23 cellular contexts compared by ENCODE assay signal in the genomic region with DNA sequence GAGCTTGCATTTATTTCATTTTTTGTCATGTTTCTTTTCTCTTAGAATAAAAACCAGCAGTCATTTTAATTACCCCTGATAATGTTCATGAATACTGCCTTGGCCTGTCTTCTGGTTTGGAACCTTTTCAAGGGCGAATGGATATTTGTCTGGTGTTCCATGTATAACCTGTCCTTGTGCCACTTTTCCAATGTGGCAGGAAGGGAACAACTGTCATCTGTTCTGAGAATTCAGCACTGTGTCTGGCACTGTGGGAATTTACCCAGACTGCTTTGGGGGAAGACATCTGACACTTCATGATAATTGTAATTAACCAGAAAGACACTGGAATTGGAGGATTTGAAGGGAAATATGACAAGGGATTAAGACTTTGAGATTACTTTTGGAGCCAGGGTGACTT.
"Had no signal": no experiment of that assay in that cellular context is flagged by ENCODE, and none has a peak within 500 bp of the region (broad histone marks: within the 10 kb centered on the region; RNA-seq: fewer than 3 reads in every experiment).

No MANE protein-coding gene starts in this region.

- H3K36me3 ChIP-seq: esophagus squamous epithelium, gastroesophageal sphincter, right lobe of liver, tibial artery, upper lobe of left lung, uterus had no signal

- H3K4me3 ChIP-seq: esophagus squamous epithelium, gastroesophageal sphincter, mucosa of descending colon, right lobe of liver, tibial artery, upper lobe of left lung, uterus had no signal

- H3K27me3 Mint-ChIP-seq: dendritic cell treated with granulocyte-macrophage colony-stimulating factor and Interleukin-4, amounts not matched to agents 40 ng/mL and 50 ng/mL, for 4 days; progenitor cell of endocrine pancreas; stimulated activated memory B cell treated with anti-CD40 and anti-IgM and Interleukin-4, amounts not matched to agents 10 μg/mL and 1 μg/mL and 100 μg/mL, for 72 hours had no signal

- FAIRE-seq: colon had no signal

- H3K27me3 ChIP-seq: esophagus squamous epithelium, gastroesophageal sphincter, right lobe of liver, tibial artery, upper lobe of left lung, uterus had no signal

- H3K9me3 Mint-ChIP-seq: dendritic cell treated with granulocyte-macrophage colony-stimulating factor and Interleukin-4, amounts not matched to agents 40 ng/mL and 50 ng/mL, for 4 days; effector memory CD8-positive, alpha-beta T cell; natural killer cell; neural crest cell; stimulated activated memory B cell treated with anti-CD40 and anti-IgM and Interleukin-4, amounts not matched to agents 10 μg/mL and 1 μg/mL and 100 μg/mL, for 72 hours; stimulated activated naive CD8-positive, alpha-beta T cell treated with anti-CD3 and anti-CD28 coated beads, Interleukin-15, Interleukin-2, amounts not matched to agents 100 ng/mL and 50 ng/mL, for 24 hours had no signal

- H3K9me3 ChIP-seq: esophagus squamous epithelium, gastroesophageal sphincter, mucosa of descending colon, right lobe of liver, tibial artery, upper lobe of left lung, uterus had no signal

- H3K27ac ChIP-seq: esophagus squamous epithelium, gastroesophageal sphincter, right lobe of liver, tibial artery, upper lobe of left lung, uterus had no signal

- H3K36me3 Mint-ChIP-seq: natural killer cell; stimulated activated memory B cell treated with anti-CD40 and anti-IgM and Interleukin-4, amounts not matched to agents 10 μg/mL and 1 μg/mL and 100 μg/mL, for 72 hours had no signal

- DNase-seq: effector memory CD8-positive, alpha-beta T cell; esophagus squamous epithelium; foreskin fibroblast; glutamatergic neuron; kidney; left colon; mammary epithelial cell; mucosa of descending colon; natural killer cell; right lobe of liver; stimulated activated CD4-positive, alpha-beta T cell treated with anti-CD3 and anti-CD28 coated beads, Interleukin-15, amount 100 ng/mL, for 24 hours; stimulated activated CD4-positive, alpha-beta T cell treated with anti-CD3 and anti-CD28 coated beads, Interleukin-1b, Interleukin-23, amount 100 ng/mL, for 48 hours; stimulated activated CD4-positive, alpha-beta T cell treated with anti-CD3 and anti-CD28 coated beads, Interleukin-4, amount 100 ng/mL, for 24 hours; tibial artery; upper lobe of left lung; uterus had no signal

- H3K4me3 Mint-ChIP-seq: dendritic cell treated with granulocyte-macrophage colony-stimulating factor and Interleukin-4, amounts not matched to agents 40 ng/mL and 50 ng/mL, for 4 days; effector memory CD8-positive, alpha-beta T cell; natural killer cell; neural crest cell; stimulated activated memory B cell treated with anti-CD40 and anti-IgM and Interleukin-4, amounts not matched to agents 10 μg/mL and 1 μg/mL and 100 μg/mL, for 72 hours; stimulated activated naive CD8-positive, alpha-beta T cell treated with anti-CD3 and anti-CD28 coated beads, Interleukin-15, Interleukin-2, amounts not matched to agents 100 ng/mL and 50 ng/mL, for 24 hours had no signal

- ATAC-seq: effector memory CD8-positive, alpha-beta T cell; gastroesophageal sphincter; mucosa of descending colon; natural killer cell; stimulated activated memory B cell treated with anti-CD40 and anti-IgM and Interleukin-4, amounts not matched to agents 10 μg/mL and 1 μg/mL and 100 μg/mL, for 72 hours had no signal

- H3K27ac Mint-ChIP-seq: dendritic cell treated with granulocyte-macrophage colony-stimulating factor and Interleukin-4, amounts not matched to agents 40 ng/mL and 50 ng/mL, for 4 days; effector memory CD8-positive, alpha-beta T cell; natural killer cell; progenitor cell of endocrine pancreas; stimulated activated memory B cell treated with anti-CD40 and anti-IgM and Interleukin-4, amounts not matched to agents 10 μg/mL and 1 μg/mL and 100 μg/mL, for 72 hours; stimulated activated naive CD8-positive, alpha-beta T cell treated with anti-CD3 and anti-CD28 coated beads, Interleukin-15, Interleukin-2, amounts not matched to agents 100 ng/mL and 50 ng/mL, for 24 hours had no signal

- H3K4me1 Mint-ChIP-seq: natural killer cell; stimulated activated memory B cell treated with anti-CD40 and anti-IgM and Interleukin-4, amounts not matched to agents 10 μg/mL and 1 μg/mL and 100 μg/mL, for 72 hours had no signal

- H3K4me1 ChIP-seq: esophagus squamous epithelium, right lobe of liver, tibial artery, upper lobe of left lung, uterus had no signal
